Comparison of ENCODE assay signal across 10 cellular contexts in genomic region chr13:99313473-99313872, GRCh38. TPM values are rescaled to one million over a fixed set of nuclear protein-coding genes. Genes with fewer than 3 reads are reported as not detected.
A peak's percentile ranks its signal among the peaks of the same experiment; 100 is the strongest.
DNase-seq lines count a peak whose midpoint lies in the region; ATAC-seq and TF ChIP-seq lines count a peak whose summit lies in the region.
"Had no signal": no experiment of that assay in that cellular context is flagged by ENCODE, and none has a peak within 500 bp of the region (broad histone marks: within the 10 kb centered on the region; RNA-seq: fewer than 3 reads in every experiment).

No MANE protein-coding gene starts in this region.

- peak; percentile 54 for DNase-seq in Ammon's horn (ENCODE audit: low spot score)
- no peak for DNase-seq in HL-60 (ENCODE audit: low read depth in 1 of 2, low spot score in 1 of 2)
- no peak for DNase-seq in caudate nucleus (lab: John Stamatoyannopoulos, UW)
- DNase-seq in GM10266 (ENCODE audit: extremely low spot score): no peak
- no peak for DNase-seq in globus pallidus (ENCODE audit: low spot score)
- DNase-seq in ureter (ENCODE audit: low spot score): no peak
- DNase-seq: pancreas had no signal

- no peaks in the 10 kb centered on the region for H3K9me3 ChIP-seq in muscle layer of duodenum (ENCODE audit: control insufficient read depth in 1 of 2, low read length in 2 of 2)
- H3K9me3 ChIP-seq: pancreas had no signal

- ATAC-seq in GM21576 (IDR thresholded peaks at IDR 0.05; ENCODE audit: unreplicated experiment): no peak

- H3K27ac ChIP-seq in HL-60 (replicated peaks) (peak overlapping the region; percentile 93), caudate nucleus (ENCODE audit: low read depth, low read length) (peak overlapping the region; percentile 50), muscle layer of duodenum (ENCODE audit: low read length) (peak overlapping the region; percentile 49)

- H3K27me3 ChIP-seq in HL-60 (ENCODE audit: insufficient read depth, poor library complexity, severe bottlenecking) (no peaks in the 10 kb centered on the region), muscle layer of duodenum (ENCODE audit: low read depth, low read length) (no peaks in the 10 kb centered on the region)
- H3K27me3 ChIP-seq: pancreas had no signal

- peaks cover 6 to 15% of the 10 kb centered on the region in 2 donors for H3K4me1 ChIP-seq in muscle layer of duodenum (ENCODE audit: control insufficient read depth in 1 of 2, insufficient read depth in 2 of 2, low read length in 2 of 2)

- no peak for TF ChIP-seq CTCF in HL-60 (IDR thresholded peaks at IDR 0.05; ENCODE audit: insufficient read depth, low read length)
- no peak for TF ChIP-seq CTCF in GM10266 (IDR thresholded peaks at IDR 0.05; ENCODE audit: control insufficient read depth, insufficient read depth, low read depth, missing control alignments)

- peaks cover 0 to 3% of the 10 kb centered on the region in 2 donors for H3K36me3 ChIP-seq in muscle layer of duodenum (ENCODE audit: control insufficient read depth in 1 of 2, insufficient read depth in 2 of 2, low read length in 2 of 2)
- H3K36me3 ChIP-seq: pancreas had no signal

- H3K4me3 ChIP-seq in HL-60 (replicated peaks; ENCODE audit: insufficient read depth, low read length) (no peak overlapping the region), muscle layer of duodenum (ENCODE audit: low read depth in 1 of 2, low read length in 2 of 2) (no peak overlapping the region)
- H3K4me3 ChIP-seq: pancreas had no signal

RNA-seq across cellular contexts. Expression of gene GPR183, which starts 6.3 kb away (rescaled TPM):
- 5.4 TPM for total RNA-seq in ureter

RNA-seq across cellular contexts. Expression of gene GPR18, which starts 55.3 kb away (rescaled TPM):
- 0.26 TPM for total RNA-seq in ureter
- total RNA-seq: epithelial cell of proximal tubule had no signal
